In genomic region chr1:119656410-119656955, GRCh38 we compare ENCODE assay signal across 19 cellular contexts. TPM values are rescaled to one million over a fixed set of nuclear protein-coding genes. Genes with fewer than 3 reads are reported as not detected.
DNase-seq lines count a peak whose midpoint lies in the region; ATAC-seq and TF ChIP-seq lines count a peak whose summit lies in the region.
"Had no signal": no experiment of that assay in that cellular context is flagged by ENCODE, and none has a peak within 500 bp of the region (broad histone marks: within the 10 kb centered on the region; RNA-seq: fewer than 3 reads in every experiment).

No MANE protein-coding gene starts in this region.

- no peaks in the 10 kb centered on the region for H3K36me3 ChIP-seq in upper lobe of left lung
- H3K36me3 ChIP-seq: ascending aorta, stomach, uterus had no signal

- TF ChIP-seq POLR2A in upper lobe of left lung (IDR thresholded peaks at IDR 0.05), result no peak

- H3K4me3 ChIP-seq in upper lobe of left lung, result no peak overlapping the region
- H3K4me3 ChIP-seq: ascending aorta, mucosa of descending colon, stomach, uterus had no signal

- DNase-seq in upper lobe of left lung (no peak), NCI-H1092 (lab: John Stamatoyannopoulos, UW) (no peak), NCI-H82 treated with DMSO at 0.1 percent for 48 hours (lab: John Stamatoyannopoulos, UW; ENCODE audit: unreplicated experiment) (no peak), dermis blood vessel endothelial cell (no peak)
- DNase-seq: activated CD4-positive, alpha-beta T cell treated with anti-CD3 and anti-CD28 coated beads for 1 hour; activated naive CD4-positive, alpha-beta T cell treated with Interleukin-2 at 50 U/mL for 16 hours; CD4-positive, CD25-positive, alpha-beta regulatory T cell; mucosa of descending colon; NCI-H2029; NCI-H524; SIG-M5; stomach; T-helper 17 cell; uterus had no signal

- TF ChIP-seq EP300 in upper lobe of left lung (IDR thresholded peaks at IDR 0.05), result no peak

- peak; percentile 62 for ATAC-seq in GM18499 (IDR thresholded peaks at IDR 0.05; ENCODE audit: insufficient read depth, unreplicated experiment)
- ATAC-seq in GM19455 (IDR thresholded peaks at IDR 0.05; ENCODE audit: unreplicated experiment), result peak; percentile 82
- peak; percentile 56 for ATAC-seq in HG02642 (IDR thresholded peaks at IDR 0.05; ENCODE audit: poor library complexity, unreplicated experiment)
- peak; percentile 42 for ATAC-seq in HG03460 (IDR thresholded peaks at IDR 0.05; ENCODE audit: unreplicated experiment)
- no peak for ATAC-seq in upper lobe of left lung (ENCODE audit: low FRiP score in 2 of 2)
- ATAC-seq: mucosa of descending colon, T-helper 17 cell had no signal

- no peak for TF ChIP-seq CTCF in upper lobe of left lung (IDR thresholded peaks at IDR 0.05)

- H3K4me1 ChIP-seq in upper lobe of left lung, result peaks cover 0 to 10% (median 8%) of the 10 kb centered on the region in 4 donors
- H3K4me1 ChIP-seq: ascending aorta, uterus had no signal

- WGBS in upper lobe of left lung, 2 donors, result 88 to 92% methylated on average over 5 of the region's 5 CpGs

- H3K27me3 ChIP-seq in upper lobe of left lung, result no peaks in the 10 kb centered on the region
- H3K27me3 ChIP-seq: ascending aorta, stomach, uterus had no signal

- no peak overlapping the region for H3K27ac ChIP-seq in upper lobe of left lung
- H3K27ac ChIP-seq: ascending aorta, stomach, uterus had no signal

- no peaks in the 10 kb centered on the region for H3K9me3 ChIP-seq in upper lobe of left lung
- H3K9me3 ChIP-seq: ascending aorta, mucosa of descending colon, stomach, uterus had no signal

RNA-seq across cellular contexts. Expression of gene ZNF697, which starts 8.4 kb away (rescaled TPM):
- total RNA-seq in upper lobe of left lung (10 to 100 TPM in 1 of 6 donors, 1 to 10 TPM in 5; 4.4 to 10.3 (median 8.0) TPM), dermis blood vessel endothelial cell (21.1 and 23.1 TPM in 2 replicates)
- total RNA-seq: CD4-positive, CD25-positive, alpha-beta regulatory T cell had no signal

RNA-seq across cellular contexts. Expression of gene PHGDH, which starts 55.3 kb away (rescaled TPM):
- 10 to 100 TPM; 12.4 to 60.8 (median 21.7) TPM for total RNA-seq in upper lobe of left lung
- 1.4 and 6.8 TPM in 2 replicates for total RNA-seq in dermis blood vessel endothelial cell

Comparison
In these comparisons a context has a peak if more than half of its experiments do, and no peak if none do; other contexts are left out.
1. ATAC-seq: peak in GM18499 (single experiment), GM19455 (single experiment), HG02642 (single experiment) and HG03460 (single experiment); none in upper lobe of left lung (0 of 2).